9 cellular contexts compared by ENCODE assay signal in the genomic region with DNA sequence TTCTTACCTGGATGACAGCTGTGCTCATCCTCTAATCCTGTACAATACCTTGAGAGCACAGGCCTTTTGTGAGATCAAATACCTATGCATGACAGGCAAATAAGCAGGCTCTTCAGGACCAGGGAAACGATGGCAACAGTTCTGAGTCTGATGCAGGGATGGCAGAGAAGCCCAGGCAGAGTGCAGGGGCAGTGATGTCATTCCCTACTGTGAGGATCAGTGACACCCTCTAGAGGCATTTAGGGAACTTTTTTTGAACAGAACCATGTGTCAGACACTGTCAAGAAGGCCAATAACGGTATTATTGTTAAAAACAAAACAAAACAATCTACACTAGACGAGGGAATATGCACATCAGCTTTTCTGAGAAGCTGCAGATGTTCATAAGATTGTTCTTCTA.
DNase-seq lines count a peak whose midpoint lies in the region; ATAC-seq and TF ChIP-seq lines count a peak whose summit lies in the region.
"Had no signal": no experiment of that assay in that cellular context is flagged by ENCODE, and none has a peak within 500 bp of the region (broad histone marks: within the 10 kb centered on the region; RNA-seq: fewer than 3 reads in every experiment).

No MANE protein-coding gene starts in this region.

- peak; percentile 70 for ATAC-seq in GM19351 (IDR thresholded peaks at IDR 0.05; ENCODE audit: unreplicated experiment)
- peak; percentile 72 for ATAC-seq in left ventricle myocardium superior
- ATAC-seq in left colon, result no peak
- no peak for ATAC-seq in GM21717 (IDR thresholded peaks at IDR 0.05; ENCODE audit: unreplicated experiment)

- peak; percentile 34 for TF ChIP-seq CTCF in AG09319 (IDR thresholded peaks at IDR 0.05; ENCODE audit: low read depth, low read length)

- intact Hi-C loops in left ventricle myocardium superior (cut with micrococcal nuclease) (no loop called here), left colon (cut with DNase I, micrococcal nuclease) (no loop called here)

- DNase-seq in AG09319 (ENCODE audit: extremely low read depth, low read depth), result no peak
- DNase-seq in SK-N-DZ (ENCODE audit: low spot score), result peak; percentile 18
- DNase-seq in left ventricle myocardium superior, result no peak
- no peak for DNase-seq in left colon
- DNase-seq in effector CD8-positive, alpha-beta T cell (lab: John Stamatoyannopoulos, UW), result no peak
- no peak for DNase-seq in NCI-H345 treated with DMSO at 0.1 percent for 48 hours (lab: John Stamatoyannopoulos, UW; ENCODE audit: unreplicated experiment)
- DNase-seq: activated T-cell treated with anti-CD3 and anti-CD28 coated beads, Interleukin-2, amount 50 U/mL, for 72 hours had no signal

Comparison
In these comparisons a context has a peak if more than half of its experiments do, and no peak if none do; other contexts are left out.
1. ATAC-seq: peak in GM19351 (single experiment) and left ventricle myocardium superior (single experiment); none in left colon (single experiment) and GM21717 (single experiment).